Comparison of ENCODE assay signal across 1 cellular context in the genomic region with DNA sequence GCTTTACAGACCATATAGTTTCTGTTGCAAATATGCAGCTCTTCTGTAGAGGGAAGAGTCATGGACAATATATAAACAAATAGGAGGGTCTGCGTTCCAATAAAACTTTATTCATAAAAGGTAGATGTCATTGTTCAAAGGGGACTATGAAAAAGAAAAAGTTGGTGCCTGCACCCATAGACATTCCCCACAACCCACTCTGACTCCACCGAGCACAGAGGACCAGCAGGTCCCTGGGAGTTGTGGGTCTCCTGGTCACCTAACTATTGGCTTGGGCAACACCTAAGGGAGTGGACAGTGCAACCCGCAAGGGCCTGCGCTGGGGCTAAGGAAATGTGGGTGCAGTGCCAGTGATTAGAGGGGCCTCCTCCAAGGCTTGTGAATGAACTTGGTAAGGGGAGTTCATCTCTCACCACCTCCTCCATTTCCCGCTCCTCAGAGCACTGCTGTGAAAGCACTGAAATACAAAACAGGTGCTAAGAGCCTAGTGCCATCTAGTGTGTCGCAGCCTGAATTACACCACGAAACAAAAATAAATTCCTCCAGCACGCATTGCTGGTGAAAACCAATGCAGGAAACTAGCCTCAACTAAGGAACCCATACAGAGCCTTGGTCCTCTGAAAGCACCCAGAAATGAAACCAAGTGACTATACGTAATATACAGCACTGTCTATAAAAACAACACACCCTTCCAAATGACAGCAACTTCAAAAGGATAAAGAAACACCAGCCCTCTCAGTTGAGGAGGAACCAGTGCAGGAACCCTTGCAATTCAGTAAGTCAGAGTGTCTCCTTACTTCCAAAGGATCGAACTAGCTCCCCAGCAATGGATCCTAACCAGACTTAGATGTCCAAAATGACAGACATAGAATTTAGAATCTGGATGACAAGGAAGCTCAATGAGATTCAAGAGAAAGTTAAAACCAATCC.
TF ChIP-seq lines count a peak whose summit lies in the region.

No MANE protein-coding gene starts in this region.

TF ChIP-seq in HepG2, 621 proteins besides CTCF, POLR2A, EP300 and RAD21 (continued from another document and continues in another):
- TF ChIP-seq, protein P1, sequence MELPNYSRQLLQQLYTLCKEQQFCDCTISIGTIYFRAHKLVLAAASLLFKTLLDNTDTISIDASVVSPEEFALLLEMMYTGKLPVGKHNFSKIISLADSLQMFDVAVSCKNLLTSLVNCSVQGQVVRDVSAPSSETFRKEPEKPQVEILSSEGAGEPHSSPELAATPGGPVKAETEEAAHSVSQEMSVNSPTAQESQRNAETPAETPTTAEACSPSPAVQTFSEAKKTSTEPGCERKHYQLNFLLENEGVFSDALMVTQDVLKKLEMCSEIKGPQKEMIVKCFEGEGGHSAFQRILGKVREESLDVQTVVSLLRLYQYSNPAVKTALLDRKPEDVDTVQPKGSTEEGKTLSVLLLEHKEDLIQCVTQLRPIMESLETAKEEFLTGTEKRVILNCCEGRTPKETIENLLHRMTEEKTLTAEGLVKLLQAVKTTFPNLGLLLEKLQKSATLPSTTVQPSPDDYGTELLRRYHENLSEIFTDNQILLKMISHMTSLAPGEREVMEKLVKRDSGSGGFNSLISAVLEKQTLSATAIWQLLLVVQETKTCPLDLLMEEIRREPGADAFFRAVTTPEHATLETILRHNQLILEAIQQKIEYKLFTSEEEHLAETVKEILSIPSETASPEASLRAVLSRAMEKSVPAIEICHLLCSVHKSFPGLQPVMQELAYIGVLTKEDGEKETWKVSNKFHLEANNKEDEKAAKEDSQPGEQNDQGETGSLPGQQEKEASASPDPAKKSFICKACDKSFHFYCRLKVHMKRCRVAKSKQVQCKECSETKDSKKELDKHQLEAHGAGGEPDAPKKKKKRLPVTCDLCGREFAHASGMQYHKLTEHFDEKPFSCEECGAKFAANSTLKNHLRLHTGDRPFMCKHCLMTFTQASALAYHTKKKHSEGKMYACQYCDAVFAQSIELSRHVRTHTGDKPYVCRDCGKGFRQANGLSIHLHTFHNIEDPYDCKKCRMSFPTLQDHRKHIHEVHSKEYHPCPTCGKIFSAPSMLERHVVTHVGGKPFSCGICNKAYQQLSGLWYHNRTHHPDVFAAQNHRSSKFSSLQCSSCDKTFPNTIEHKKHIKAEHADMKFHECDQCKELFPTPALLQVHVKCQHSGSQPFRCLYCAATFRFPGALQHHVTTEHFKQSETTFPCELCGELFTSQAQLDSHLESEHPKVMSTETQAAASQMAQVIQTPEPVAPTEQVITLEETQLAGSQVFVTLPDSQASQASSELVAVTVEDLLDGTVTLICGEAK (IDR thresholded peaks at IDR 0.05): no peak; the same call in 1 of the 2 replicates
- TF ChIP-seq, protein P1 (CRISPR knock-in tag; IDR thresholded peaks at IDR 0.05): peak; percentile 97
- TF ChIP-seq SP140L (CRISPR knock-in tag; IDR thresholded peaks at IDR 0.05; ENCODE audit: borderline replicate concordance): peak; percentile 87; the same call in 1 of the 2 replicates
- 0 out of 2 replicates have a peak, but pooled peaks have one; percentile 54 for TF ChIP-seq FOXO1 (CRISPR knock-in tag; IDR thresholded peaks at IDR 0.05)
- TF ChIP-seq ZNF331 (CRISPR knock-in tag; IDR thresholded peaks at IDR 0.05): peak; percentile 61
- TF ChIP-seq NR3C1 (CRISPR knock-in tag; IDR thresholded peaks at IDR 0.05): no peak
- TF ChIP-seq, protein P2, sequence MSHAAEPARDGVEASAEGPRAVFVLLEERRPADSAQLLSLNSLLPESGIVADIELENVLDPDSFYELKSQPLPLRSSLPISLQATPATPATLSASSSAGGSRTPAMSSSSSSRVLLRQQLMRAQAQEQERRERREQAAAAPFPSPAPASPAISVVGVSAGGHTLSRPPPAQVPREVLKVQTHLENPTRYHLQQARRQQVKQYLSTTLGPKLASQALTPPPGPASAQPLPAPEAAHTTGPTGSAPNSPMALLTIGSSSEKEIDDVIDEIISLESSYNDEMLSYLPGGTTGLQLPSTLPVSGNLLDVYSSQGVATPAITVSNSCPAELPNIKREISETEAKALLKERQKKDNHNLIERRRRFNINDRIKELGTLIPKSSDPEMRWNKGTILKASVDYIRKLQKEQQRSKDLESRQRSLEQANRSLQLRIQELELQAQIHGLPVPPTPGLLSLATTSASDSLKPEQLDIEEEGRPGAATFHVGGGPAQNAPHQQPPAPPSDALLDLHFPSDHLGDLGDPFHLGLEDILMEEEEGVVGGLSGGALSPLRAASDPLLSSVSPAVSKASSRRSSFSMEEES (CRISPR knock-in tag; IDR thresholded peaks at IDR 0.05): no peak
- TF ChIP-seq CHD2 (IDR thresholded peaks at IDR 0.05; ENCODE audit: low read depth, low read length): 0 out of 2 replicates have a peak, but pooled peaks have one; percentile 12
- TF ChIP-seq, protein P3, sequence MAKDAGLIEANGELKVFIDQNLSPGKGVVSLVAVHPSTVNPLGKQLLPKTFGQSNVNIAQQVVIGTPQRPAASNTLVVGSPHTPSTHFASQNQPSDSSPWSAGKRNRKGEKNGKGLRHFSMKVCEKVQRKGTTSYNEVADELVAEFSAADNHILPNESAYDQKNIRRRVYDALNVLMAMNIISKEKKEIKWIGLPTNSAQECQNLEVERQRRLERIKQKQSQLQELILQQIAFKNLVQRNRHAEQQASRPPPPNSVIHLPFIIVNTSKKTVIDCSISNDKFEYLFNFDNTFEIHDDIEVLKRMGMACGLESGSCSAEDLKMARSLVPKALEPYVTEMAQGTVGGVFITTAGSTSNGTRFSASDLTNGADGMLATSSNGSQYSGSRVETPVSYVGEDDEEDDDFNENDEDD (CRISPR knock-in tag; IDR thresholded peaks at IDR 0.05; ENCODE audit: borderline replicate concordance): peak; percentile 36; the same call in 1 of the 2 replicates
- TF ChIP-seq AHR (CRISPR knock-in tag; IDR thresholded peaks at IDR 0.05): 0 out of 2 replicates have a peak, but pooled peaks have one; percentile 30
- TF ChIP-seq, protein P4, sequence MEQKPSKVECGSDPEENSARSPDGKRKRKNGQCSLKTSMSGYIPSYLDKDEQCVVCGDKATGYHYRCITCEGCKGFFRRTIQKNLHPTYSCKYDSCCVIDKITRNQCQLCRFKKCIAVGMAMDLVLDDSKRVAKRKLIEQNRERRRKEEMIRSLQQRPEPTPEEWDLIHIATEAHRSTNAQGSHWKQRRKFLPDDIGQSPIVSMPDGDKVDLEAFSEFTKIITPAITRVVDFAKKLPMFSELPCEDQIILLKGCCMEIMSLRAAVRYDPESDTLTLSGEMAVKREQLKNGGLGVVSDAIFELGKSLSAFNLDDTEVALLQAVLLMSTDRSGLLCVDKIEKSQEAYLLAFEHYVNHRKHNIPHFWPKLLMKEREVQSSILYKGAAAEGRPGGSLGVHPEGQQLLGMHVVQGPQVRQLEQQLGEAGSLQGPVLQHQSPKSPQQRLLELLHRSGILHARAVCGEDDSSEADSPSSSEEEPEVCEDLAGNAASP (CRISPR knock-in tag; IDR thresholded peaks at IDR 0.05; ENCODE audit: borderline replicate concordance): 0 out of 2 replicates have a peak, but pooled peaks have one; percentile 41
- no peak for TF ChIP-seq SOX13 (IDR thresholded peaks at IDR 0.05)
- TF ChIP-seq SOX13 (CRISPR knock-in tag; conservative IDR thresholded peaks at IDR 0.05 in 1 of 2, IDR thresholded peaks at IDR 0.05 in 1 of 2): 0 out of 4 replicates have a peak, but pooled peaks of 1 of the 2 experiments have one; percentile 20
- TF ChIP-seq MIXL1 (CRISPR knock-in tag; IDR thresholded peaks at IDR 0.05): peak; percentile 38; the same call in 1 of the 2 replicates
- TF ChIP-seq, protein P5, sequence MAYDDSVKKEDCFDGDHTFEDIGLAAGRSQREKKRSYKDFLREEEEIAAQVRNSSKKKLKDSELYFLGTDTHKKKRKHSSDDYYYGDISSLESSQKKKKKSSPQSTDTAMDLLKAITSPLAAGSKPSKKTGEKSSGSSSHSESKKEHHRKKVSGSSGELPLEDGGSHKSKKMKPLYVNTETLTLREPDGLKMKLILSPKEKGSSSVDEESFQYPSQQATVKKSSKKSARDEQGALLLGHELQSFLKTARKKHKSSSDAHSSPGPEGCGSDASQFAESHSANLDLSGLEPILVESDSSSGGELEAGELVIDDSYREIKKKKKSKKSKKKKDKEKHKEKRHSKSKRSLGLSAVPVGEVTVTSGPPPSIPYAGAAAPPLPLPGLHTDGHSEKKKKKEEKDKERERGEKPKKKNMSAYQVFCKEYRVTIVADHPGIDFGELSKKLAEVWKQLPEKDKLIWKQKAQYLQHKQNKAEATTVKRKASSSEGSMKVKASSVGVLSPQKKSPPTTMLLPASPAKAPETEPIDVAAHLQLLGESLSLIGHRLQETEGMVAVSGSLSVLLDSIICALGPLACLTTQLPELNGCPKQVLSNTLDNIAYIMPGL (CRISPR knock-in tag; IDR thresholded peaks at IDR 0.05; ENCODE audit: borderline replicate concordance in 1 of 2, low read depth in 1 of 2): 0 out of 4 replicates have a peak, but pooled peaks of 1 of the 2 experiments have one; percentile 24
- no peak for TF ChIP-seq MIER2 (CRISPR knock-in tag; IDR thresholded peaks at IDR 0.05)
- TF ChIP-seq, protein P6, sequence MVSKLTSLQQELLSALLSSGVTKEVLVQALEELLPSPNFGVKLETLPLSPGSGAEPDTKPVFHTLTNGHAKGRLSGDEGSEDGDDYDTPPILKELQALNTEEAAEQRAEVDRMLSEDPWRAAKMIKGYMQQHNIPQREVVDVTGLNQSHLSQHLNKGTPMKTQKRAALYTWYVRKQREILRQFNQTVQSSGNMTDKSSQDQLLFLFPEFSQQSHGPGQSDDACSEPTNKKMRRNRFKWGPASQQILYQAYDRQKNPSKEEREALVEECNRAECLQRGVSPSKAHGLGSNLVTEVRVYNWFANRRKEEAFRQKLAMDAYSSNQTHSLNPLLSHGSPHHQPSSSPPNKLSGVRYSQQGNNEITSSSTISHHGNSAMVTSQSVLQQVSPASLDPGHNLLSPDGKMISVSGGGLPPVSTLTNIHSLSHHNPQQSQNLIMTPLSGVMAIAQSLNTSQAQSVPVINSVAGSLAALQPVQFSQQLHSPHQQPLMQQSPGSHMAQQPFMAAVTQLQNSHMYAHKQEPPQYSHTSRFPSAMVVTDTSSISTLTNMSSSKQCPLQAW (CRISPR knock-in tag; IDR thresholded peaks at IDR 0.05): peak; percentile 43; the same call in 1 of the 2 replicates
- TF ChIP-seq, protein P7, sequence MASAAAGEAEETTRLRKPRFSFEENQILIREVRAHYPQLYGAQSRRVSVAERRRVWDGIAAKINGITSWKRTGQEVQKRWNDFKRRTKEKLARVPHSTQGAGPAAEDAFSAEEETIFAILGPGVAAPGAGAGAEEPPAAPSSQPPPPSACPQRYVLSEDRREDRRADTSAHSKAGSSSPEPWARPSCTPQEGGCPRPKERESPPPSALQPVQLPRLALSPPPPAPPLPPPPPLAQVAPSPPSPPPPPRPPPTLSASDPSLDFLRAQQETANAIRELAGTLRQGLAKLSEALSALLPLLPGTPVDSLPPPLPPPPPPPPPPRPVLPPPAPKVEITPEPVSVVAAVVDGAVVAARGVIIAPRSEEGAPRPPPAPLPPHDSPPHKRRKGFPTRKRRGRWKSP (CRISPR knock-in tag; IDR thresholded peaks at IDR 0.05): 0 out of 2 replicates have a peak, but pooled peaks have one; percentile 28
- TF ChIP-seq, protein P8, sequence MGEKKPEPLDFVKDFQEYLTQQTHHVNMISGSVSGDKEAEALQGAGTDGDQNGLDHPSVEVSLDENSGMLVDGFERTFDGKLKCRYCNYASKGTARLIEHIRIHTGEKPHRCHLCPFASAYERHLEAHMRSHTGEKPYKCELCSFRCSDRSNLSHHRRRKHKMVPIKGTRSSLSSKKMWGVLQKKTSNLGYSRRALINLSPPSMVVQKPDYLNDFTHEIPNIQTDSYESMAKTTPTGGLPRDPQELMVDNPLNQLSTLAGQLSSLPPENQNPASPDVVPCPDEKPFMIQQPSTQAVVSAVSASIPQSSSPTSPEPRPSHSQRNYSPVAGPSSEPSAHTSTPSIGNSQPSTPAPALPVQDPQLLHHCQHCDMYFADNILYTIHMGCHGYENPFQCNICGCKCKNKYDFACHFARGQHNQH (CRISPR knock-in tag; IDR thresholded peaks at IDR 0.05): 0 out of 2 replicates have a peak, but pooled peaks have one; percentile 40
- TF ChIP-seq SKI (IDR thresholded peaks at IDR 0.05; ENCODE audit: partially characterized antibody): peak; percentile 40
- peak; percentile 80 for TF ChIP-seq XRCC5 (optimal IDR thresholded peaks at IDR 0.05; ENCODE audit: low read length)
- no peak for TF ChIP-seq KLF11 (CRISPR knock-in tag; IDR thresholded peaks at IDR 0.05)
- TF ChIP-seq KLF16 (CRISPR knock-in tag; IDR thresholded peaks at IDR 0.05): 0 out of 4 replicates have a peak, but pooled peaks of 1 of the 2 experiments have one; percentile 21
- TF ChIP-seq, protein P9, sequence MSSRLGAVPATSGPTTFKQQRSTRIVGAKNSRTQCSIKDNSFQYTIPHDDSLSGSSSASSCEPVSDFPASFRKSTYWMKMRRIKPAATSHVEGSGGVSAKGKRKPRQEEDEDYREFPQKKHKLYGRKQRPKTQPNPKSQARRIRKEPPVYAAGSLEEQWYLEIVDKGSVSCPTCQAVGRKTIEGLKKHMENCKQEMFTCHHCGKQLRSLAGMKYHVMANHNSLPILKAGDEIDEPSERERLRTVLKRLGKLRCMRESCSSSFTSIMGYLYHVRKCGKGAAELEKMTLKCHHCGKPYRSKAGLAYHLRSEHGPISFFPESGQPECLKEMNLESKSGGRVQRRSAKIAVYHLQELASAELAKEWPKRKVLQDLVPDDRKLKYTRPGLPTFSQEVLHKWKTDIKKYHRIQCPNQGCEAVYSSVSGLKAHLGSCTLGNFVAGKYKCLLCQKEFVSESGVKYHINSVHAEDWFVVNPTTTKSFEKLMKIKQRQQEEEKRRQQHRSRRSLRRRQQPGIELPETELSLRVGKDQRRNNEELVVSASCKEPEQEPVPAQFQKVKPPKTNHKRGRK (CRISPR knock-in tag; IDR thresholded peaks at IDR 0.05): no peak
- TF ChIP-seq FOXK1 (CRISPR knock-in tag; IDR thresholded peaks at IDR 0.05; ENCODE audit: borderline replicate concordance, low read depth): peak; percentile 13; the same call in 1 of the 2 replicates
- TF ChIP-seq ZNF543 (CRISPR knock-in tag; IDR thresholded peaks at IDR 0.05): no peak
- no peak for TF ChIP-seq PHF20 (CRISPR knock-in tag; IDR thresholded peaks at IDR 0.05)
- no peak for TF ChIP-seq SATB2 (CRISPR knock-in tag; IDR thresholded peaks at IDR 0.05)
- TF ChIP-seq IRF2 (CRISPR knock-in tag; IDR thresholded peaks at IDR 0.05): peak; percentile 28; the same call in 1 of the 2 replicates
